In the genomic region with DNA sequence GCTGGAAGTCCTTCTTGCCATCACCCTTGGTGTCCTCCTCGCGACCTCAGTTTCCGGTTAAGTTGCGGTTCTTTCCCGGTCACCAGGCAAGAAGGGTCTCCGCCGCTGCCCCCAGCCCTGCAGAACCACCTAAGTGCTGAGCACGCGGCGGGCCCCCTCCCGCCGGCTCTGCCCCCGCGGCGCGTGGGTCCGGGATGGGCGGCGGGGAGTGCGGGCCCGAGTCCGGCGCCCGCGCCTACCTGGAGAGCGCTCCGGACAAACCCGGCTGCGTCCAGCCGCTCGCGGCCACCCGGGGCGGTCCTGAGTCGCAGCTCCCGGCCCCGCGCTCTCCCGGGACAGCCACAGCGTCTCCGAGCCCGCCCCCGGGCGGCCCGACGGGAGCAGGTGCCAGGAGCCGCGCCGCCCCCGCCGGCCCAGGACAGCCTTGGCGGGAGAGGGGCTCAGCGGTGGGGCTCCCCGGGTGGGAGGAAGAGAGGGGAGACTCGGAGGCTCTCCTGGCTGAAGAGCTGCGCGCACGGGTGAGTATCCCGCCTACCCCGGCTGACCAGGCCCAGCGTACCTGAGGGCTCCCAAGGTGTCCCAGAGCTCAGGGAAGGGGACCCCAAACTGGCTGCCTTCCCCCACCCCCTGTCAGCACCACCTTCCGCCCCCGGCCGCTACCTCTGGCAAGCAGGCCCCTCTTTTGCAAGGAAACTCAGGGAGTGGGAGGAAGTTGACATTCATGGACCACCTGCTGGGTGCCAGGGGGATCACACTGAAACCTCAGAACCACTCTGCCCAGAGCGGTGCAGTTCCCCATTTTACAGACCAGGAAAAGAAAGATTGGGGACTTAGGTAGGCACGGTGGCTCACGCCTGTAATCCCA, we compare ENCODE assay signal across 9 cellular contexts. TPM values are rescaled to one million over a fixed set of nuclear protein-coding genes. Genes with fewer than 3 reads are reported as not detected.
DNase-seq lines count a peak whose midpoint lies in the region; ATAC-seq and TF ChIP-seq lines count a peak whose summit lies in the region.
"Had no signal": no experiment of that assay in that cellular context is flagged by ENCODE, and none has a peak within 500 bp of the region (broad histone marks: within the 10 kb centered on the region; RNA-seq: fewer than 3 reads in every experiment).

No MANE protein-coding gene starts in this region.

- H3K36me3 ChIP-seq in right atrium auricular region (no peaks in the 10 kb centered on the region), skeletal muscle tissue (ENCODE audit: control insufficient read depth in 3 of 3, insufficient read depth in 3 of 3, low read length in 3 of 3) (no peaks in the 10 kb centered on the region)

- no peak overlapping the region for H3K27ac ChIP-seq in right atrium auricular region
- H3K27ac ChIP-seq in skeletal muscle tissue (ENCODE audit: low read depth, low read length): peak overlapping the region; percentile 18

- H3K27me3 ChIP-seq in right atrium auricular region (peaks cover 0 to 12% of the 10 kb centered on the region in 2 donors), skeletal muscle tissue (ENCODE audit: control insufficient read depth in 3 of 3, insufficient read depth in 3 of 3, low read length in 3 of 3) (peaks cover 0 to 6% (median 6%) of the 10 kb centered on the region in 3 donors)

- H3K9ac ChIP-seq in skeletal muscle tissue (ENCODE audit: low read depth in 1 of 3, low read length in 3 of 3): peak overlapping the region; percentile 33 to 81 (median 56)

- no peak for TF ChIP-seq CTCF in right atrium auricular region (IDR thresholded peaks at IDR 0.05)
- TF ChIP-seq CTCF in GM13976 (IDR thresholded peaks at IDR 0.05; ENCODE audit: borderline replicate concordance, control extremely low read depth, extremely low read depth, insufficient read depth, missing control alignments): no peak

- in situ Hi-C loops in GM13976 (cut with MboI; ENCODE audit: low sequenced_read_pairs, unreplicated experiment): no loop called here

- ATAC-seq in HG02610 (IDR thresholded peaks at IDR 0.05; ENCODE audit: unreplicated experiment): no peak

- H3K4me3 ChIP-seq in right atrium auricular region (peak overlapping the region; percentile 15 to 43), skeletal muscle tissue (ENCODE audit: low read length in 3 of 3) (peak overlapping the region; percentile 30 to 68 (median 61))

- DNase-seq in DMS53 (lab: John Stamatoyannopoulos, UW): peak; percentile 68
- DNase-seq in DMS53 treated with DMSO at 0.1 percent for 48 hours (lab: John Stamatoyannopoulos, UW; ENCODE audit: unreplicated experiment): no peak
- peak; percentile 27 for DNase-seq in SW480 (ENCODE audit: low spot score)
- DNase-seq in right atrium auricular region (ENCODE audit: low spot score): no peak
- no peak for DNase-seq in GM13976 (ENCODE audit: low spot score)
- no peak for DNase-seq in activated effector memory CD4-positive, alpha-beta T cell treated with Interleukin-2 at 50 U/mL for 16 hours
- DNase-seq: hippocampal formation had no signal

- no peaks in the 10 kb centered on the region for H3K9me3 ChIP-seq in right atrium auricular region
- H3K9me3 ChIP-seq in skeletal muscle tissue (ENCODE audit: control insufficient read depth in 3 of 3, low read length in 3 of 3): no peaks in the 10 kb centered on the region

- H3K4me1 ChIP-seq in right atrium auricular region (peaks cover 0 to 9% of the 10 kb centered on the region in 2 donors), skeletal muscle tissue (ENCODE audit: control insufficient read depth in 3 of 3, insufficient read depth in 3 of 3, low read length in 3 of 3) (peaks cover 25 to 56% (median 44%) of the 10 kb centered on the region in 3 donors)

RNA-seq across cellular contexts. Expression of gene C17orf113, which starts 22.2 kb away (rescaled TPM):
- total RNA-seq in right atrium auricular region (under 1 TPM; 0.74 to 0.94 TPM), skeletal muscle tissue (1.6 TPM)

RNA-seq across cellular contexts. Expression of gene ZNF385C, which starts 25.7 kb away (rescaled TPM):
- total RNA-seq in right atrium auricular region (not detected), skeletal muscle tissue (0.52 TPM)

RNA-seq across cellular contexts. Expression of gene DHX58, which starts 40.0 kb away (rescaled TPM):
- 1 to 10 TPM; 3.5 to 4.3 TPM for total RNA-seq in right atrium auricular region
- 3.7 TPM for total RNA-seq in skeletal muscle tissue

RNA-seq across cellular contexts. Expression of gene KAT2A, which starts 48.6 kb away (rescaled TPM):
- total RNA-seq in right atrium auricular region (10 to 100 TPM; 11.3 to 11.4 TPM), skeletal muscle tissue (8.9 TPM)

RNA-seq across cellular contexts. Expression of gene HSPB9, which starts 50.0 kb away (rescaled TPM):
- total RNA-seq in right atrium auricular region: not detected
- not detected for total RNA-seq in skeletal muscle tissue

Comparison
In these comparisons a context has a peak if more than half of its experiments do, and no peak if none do; other contexts are left out.
1. DNase-seq: peak in DMS53 (single experiment) and SW480 (single experiment); none in DMS53 treated with DMSO at 0.1 percent for 48 hours (single experiment), right atrium auricular region (single experiment), GM13976 (single experiment) and activated effector memory CD4-positive, alpha-beta T cell treated with Interleukin-2 at 50 U/mL for 16 hours (single experiment).